Comparison of ENCODE assay signal across 1 cellular context in genomic region chr11:110148775-110149744, GRCh38.
TF ChIP-seq lines count a peak whose summit lies in the region.

No MANE protein-coding gene starts in this region.

TF ChIP-seq in K562, 482 proteins besides CTCF, POLR2A, EP300 and RAD21 (continued from another document):
- TF ChIP-seq, protein P1, sequence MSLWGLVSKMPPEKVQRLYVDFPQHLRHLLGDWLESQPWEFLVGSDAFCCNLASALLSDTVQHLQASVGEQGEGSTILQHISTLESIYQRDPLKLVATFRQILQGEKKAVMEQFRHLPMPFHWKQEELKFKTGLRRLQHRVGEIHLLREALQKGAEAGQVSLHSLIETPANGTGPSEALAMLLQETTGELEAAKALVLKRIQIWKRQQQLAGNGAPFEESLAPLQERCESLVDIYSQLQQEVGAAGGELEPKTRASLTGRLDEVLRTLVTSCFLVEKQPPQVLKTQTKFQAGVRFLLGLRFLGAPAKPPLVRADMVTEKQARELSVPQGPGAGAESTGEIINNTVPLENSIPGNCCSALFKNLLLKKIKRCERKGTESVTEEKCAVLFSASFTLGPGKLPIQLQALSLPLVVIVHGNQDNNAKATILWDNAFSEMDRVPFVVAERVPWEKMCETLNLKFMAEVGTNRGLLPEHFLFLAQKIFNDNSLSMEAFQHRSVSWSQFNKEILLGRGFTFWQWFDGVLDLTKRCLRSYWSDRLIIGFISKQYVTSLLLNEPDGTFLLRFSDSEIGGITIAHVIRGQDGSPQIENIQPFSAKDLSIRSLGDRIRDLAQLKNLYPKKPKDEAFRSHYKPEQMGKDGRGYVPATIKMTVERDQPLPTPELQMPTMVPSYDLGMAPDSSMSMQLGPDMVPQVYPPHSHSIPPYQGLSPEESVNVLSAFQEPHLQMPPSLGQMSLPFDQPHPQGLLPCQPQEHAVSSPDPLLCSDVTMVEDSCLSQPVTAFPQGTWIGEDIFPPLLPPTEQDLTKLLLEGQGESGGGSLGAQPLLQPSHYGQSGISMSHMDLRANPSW (CRISPR knock-in tag; IDR thresholded peaks at IDR 0.05) = no peak
- TF ChIP-seq NCOA1 (IDR thresholded peaks at IDR 0.05; ENCODE audit: low read depth) = no peak
- TF ChIP-seq SFPQ (IDR thresholded peaks at IDR 0.05; ENCODE audit: low read depth, low read length) = no peak
- no peak for TF ChIP-seq ZNF133 (CRISPR knock-in tag; IDR thresholded peaks at IDR 0.05)
- no peak for TF ChIP-seq NR2C1 (IDR thresholded peaks at IDR 0.05)
- peak; percentile 30; the same call in 1 of the 2 replicates for TF ChIP-seq NR2C1 (tag; IDR thresholded peaks at IDR 0.05)
- TF ChIP-seq RBBP5 (IDR thresholded peaks at IDR 0.05; ENCODE audit: borderline replicate concordance, insufficient read depth, low read length, poor library complexity, severe bottlenecking) = no peak
- TF ChIP-seq, protein P2, sequence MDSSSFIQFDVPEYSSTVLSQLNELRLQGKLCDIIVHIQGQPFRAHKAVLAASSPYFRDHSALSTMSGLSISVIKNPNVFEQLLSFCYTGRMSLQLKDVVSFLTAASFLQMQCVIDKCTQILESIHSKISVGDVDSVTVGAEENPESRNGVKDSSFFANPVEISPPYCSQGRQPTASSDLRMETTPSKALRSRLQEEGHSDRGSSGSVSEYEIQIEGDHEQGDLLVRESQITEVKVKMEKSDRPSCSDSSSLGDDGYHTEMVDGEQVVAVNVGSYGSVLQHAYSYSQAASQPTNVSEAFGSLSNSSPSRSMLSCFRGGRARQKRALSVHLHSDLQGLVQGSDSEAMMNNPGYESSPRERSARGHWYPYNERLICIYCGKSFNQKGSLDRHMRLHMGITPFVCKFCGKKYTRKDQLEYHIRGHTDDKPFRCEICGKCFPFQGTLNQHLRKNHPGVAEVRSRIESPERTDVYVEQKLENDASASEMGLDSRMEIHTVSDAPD (CRISPR knock-in tag; IDR thresholded peaks at IDR 0.05) = no peak
- TF ChIP-seq, protein P3, sequence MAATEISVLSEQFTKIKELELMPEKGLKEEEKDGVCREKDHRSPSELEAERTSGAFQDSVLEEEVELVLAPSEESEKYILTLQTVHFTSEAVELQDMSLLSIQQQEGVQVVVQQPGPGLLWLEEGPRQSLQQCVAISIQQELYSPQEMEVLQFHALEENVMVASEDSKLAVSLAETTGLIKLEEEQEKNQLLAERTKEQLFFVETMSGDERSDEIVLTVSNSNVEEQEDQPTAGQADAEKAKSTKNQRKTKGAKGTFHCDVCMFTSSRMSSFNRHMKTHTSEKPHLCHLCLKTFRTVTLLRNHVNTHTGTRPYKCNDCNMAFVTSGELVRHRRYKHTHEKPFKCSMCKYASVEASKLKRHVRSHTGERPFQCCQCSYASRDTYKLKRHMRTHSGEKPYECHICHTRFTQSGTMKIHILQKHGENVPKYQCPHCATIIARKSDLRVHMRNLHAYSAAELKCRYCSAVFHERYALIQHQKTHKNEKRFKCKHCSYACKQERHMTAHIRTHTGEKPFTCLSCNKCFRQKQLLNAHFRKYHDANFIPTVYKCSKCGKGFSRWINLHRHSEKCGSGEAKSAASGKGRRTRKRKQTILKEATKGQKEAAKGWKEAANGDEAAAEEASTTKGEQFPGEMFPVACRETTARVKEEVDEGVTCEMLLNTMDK (IDR thresholded peaks at IDR 0.05; ENCODE audit: borderline replicate concordance, insufficient read depth, low read depth, low read length, poor library complexity, severe bottlenecking) = no peak
- no peak for TF ChIP-seq FOXK2 (conservative IDR thresholded peaks at IDR 0.05 in 1 of 2, IDR thresholded peaks at IDR 0.05 in 1 of 2; ENCODE audit: low read depth in 2 of 2)
- no peak for TF ChIP-seq ZNF398 (CRISPR knock-in tag; IDR thresholded peaks at IDR 0.05)
- TF ChIP-seq KDM1A (IDR thresholded peaks at IDR 0.05) = peak; percentile 79 to 87; a peak in 3 of 4 replicates
- TF ChIP-seq MNT (conservative IDR thresholded peaks at IDR 0.05) = no peak
- TF ChIP-seq FUS (optimal IDR thresholded peaks at IDR 0.05; ENCODE audit: low read depth, low read length) = no peak
- TF ChIP-seq, protein P4, sequence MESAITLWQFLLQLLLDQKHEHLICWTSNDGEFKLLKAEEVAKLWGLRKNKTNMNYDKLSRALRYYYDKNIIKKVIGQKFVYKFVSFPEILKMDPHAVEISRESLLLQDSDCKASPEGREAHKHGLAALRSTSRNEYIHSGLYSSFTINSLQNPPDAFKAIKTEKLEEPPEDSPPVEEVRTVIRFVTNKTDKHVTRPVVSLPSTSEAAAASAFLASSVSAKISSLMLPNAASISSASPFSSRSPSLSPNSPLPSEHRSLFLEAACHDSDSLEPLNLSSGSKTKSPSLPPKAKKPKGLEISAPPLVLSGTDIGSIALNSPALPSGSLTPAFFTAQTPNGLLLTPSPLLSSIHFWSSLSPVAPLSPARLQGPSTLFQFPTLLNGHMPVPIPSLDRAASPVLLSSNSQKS (CRISPR knock-in tag; IDR thresholded peaks at IDR 0.05) = no peak
- TF ChIP-seq SETDB1 (IDR thresholded peaks at IDR 0.05; ENCODE audit: low read length) = no peak
- no peak for TF ChIP-seq ZNF695 (CRISPR knock-in tag; IDR thresholded peaks at IDR 0.05)
- TF ChIP-seq ZEB2 (IDR thresholded peaks at IDR 0.05) = peak; percentile 64; the same call in 1 of the 2 replicates
- TF ChIP-seq, protein P5, sequence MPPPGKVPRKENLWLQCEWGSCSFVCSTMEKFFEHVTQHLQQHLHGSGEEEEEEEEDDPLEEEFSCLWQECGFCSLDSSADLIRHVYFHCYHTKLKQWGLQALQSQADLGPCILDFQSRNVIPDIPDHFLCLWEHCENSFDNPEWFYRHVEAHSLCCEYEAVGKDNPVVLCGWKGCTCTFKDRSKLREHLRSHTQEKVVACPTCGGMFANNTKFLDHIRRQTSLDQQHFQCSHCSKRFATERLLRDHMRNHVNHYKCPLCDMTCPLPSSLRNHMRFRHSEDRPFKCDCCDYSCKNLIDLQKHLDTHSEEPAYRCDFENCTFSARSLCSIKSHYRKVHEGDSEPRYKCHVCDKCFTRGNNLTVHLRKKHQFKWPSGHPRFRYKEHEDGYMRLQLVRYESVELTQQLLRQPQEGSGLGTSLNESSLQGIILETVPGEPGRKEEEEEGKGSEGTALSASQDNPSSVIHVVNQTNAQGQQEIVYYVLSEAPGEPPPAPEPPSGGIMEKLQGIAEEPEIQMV (tag; conservative IDR thresholded peaks at IDR 0.05; ENCODE audit: low read depth) = no peak
- TF ChIP-seq THRAP3 (IDR thresholded peaks at IDR 0.05; ENCODE audit: borderline replicate concordance) = no peak
- no peak for TF ChIP-seq STAG1 (CRISPR knock-in tag; IDR thresholded peaks at IDR 0.05; ENCODE audit: borderline replicate concordance)
- TF ChIP-seq ZZZ3 (IDR thresholded peaks at IDR 0.05) = no peak
- no peak for TF ChIP-seq RFX7 (CRISPR knock-in tag; IDR thresholded peaks at IDR 0.05)
- no peak for TF ChIP-seq ZFP1 (CRISPR knock-in tag; IDR thresholded peaks at IDR 0.05)
